Comparison of ENCODE assay signal across 8 cellular contexts in the genomic region with DNA sequence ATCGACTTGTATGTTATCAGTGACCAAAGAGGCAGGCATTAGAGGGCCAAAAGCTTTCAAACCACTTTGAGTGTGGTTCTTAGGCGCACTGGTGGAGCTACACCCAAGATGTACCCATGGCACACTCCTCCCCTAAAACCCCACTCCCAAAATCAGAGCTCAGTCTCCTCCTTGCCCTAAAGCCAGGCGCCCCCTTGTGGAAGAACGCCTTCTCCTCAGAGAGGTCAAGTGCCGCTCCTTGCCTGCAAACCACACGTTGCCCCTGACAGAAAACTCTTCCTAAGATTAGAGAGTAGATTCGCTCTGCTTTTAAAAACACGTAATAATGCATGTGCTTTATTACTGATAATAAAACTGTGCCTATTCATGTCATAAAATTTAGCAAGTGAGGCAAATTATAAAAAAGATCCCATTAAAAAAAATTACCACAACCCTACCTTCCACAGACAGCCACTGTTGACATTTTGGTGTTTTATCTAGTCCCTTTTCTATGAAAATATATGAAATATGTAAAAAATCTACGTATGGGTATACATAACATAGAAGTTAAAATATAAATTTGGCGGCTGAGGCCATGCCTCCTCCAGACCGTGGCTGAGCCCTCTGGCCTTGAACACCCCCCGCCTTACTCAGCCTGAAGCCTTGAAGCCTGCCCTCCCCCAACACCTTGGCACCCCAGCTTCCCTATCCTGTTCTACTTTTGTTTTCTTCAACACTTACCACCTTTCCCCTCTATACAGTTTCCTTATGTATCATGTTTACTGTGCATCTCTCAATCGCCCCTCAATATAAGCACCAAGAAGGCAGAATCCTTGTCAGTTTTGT.
A peak's percentile ranks its signal among the peaks of the same experiment; 100 is the strongest.
DNase-seq lines count a peak whose midpoint lies in the region; ATAC-seq lines count a peak whose summit lies in the region.

No MANE protein-coding gene starts in this region.

- no peak for ATAC-seq in GM19023 (IDR thresholded peaks at IDR 0.05; ENCODE audit: unreplicated experiment)

- DNase-seq in NCI-H2029 (lab: John Stamatoyannopoulos, UW), result peak; percentile 38
- no peak for DNase-seq in NCI-H2029 treated with DMSO at 0.1 percent for 48 hours (lab: John Stamatoyannopoulos, UW)
- DNase-seq in NCI-H146 (lab: John Stamatoyannopoulos, UW), result peak; percentile 48
- DNase-seq in activated CD4-positive, CD25-positive, alpha-beta regulatory T cell treated with anti-CD3 and anti-CD28 coated beads, Interleukin-2, amount 50 U/mL, for 72 hours, result peak; percentile 80
- peak; percentile 68 for DNase-seq in central memory CD4-positive, alpha-beta T cell
- peak; percentile 60 for DNase-seq in kidney tubule cell (ENCODE audit: low spot score)
- peak; percentile 86 for DNase-seq in stimulated activated CD4-positive, alpha-beta T cell treated with anti-CD3 and anti-CD28 coated beads, Interleukin-4, amount 100 ng/mL, for 1 hour
